ENCODE assay signal across 9 cellular contexts in the genomic region with DNA sequence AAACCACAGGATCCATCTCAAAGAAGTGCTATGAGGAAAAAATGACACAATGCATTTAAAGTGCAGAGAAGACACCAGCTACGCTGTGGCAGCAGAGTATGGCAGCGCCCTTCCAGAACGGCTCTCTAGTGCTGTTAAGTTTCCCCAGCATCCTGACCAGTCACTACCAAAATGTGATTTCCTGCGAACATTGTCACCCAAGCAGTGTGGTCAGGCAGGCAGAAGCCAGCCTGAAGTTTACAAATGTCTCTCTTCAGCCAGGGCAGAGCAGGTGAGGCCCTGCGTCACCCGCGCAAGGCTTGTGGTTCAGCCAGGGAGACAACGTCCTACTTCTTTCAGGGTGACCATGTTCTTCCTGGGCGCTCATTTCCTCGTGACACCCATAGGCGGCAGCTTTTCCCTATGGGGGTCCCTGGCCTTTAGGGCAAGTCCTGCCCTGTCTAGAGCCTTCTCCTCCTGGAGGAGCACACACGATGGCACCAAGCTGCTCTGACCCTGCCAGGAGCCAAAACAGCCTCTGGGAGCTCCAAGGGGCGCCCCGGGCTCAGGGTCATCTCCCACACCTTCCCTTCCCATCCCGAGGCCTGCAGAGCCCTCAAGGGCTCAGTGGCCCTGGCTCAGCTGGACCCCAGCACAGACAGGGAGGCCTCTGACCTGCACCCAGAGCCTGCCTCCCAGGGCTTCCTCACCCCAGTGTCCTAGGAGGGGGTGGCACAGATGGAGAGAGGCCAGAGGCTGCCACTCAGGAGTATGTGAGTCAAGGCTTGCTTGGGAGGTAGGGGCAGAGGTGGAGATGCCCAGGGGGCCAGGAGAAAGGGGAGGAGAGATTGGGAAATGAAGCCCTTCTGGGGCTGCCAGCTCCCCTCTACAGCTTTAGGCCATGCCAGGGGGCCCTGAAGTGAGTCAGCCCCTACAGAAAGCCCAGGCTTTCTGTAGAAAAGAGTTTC. TPM values are rescaled to one million over a fixed set of nuclear protein-coding genes. Genes with fewer than 3 reads are reported as not detected.
A peak's percentile ranks its signal among the peaks of the same experiment; 100 is the strongest.
DNase-seq lines count a peak whose midpoint lies in the region; ATAC-seq and TF ChIP-seq lines count a peak whose summit lies in the region.
"Had no signal": no experiment of that assay in that cellular context is flagged by ENCODE, and none has a peak within 500 bp of the region (broad histone marks: within the 10 kb centered on the region; RNA-seq: fewer than 3 reads in every experiment).

No MANE protein-coding gene starts in this region.

- ATAC-seq in activated naive CD8-positive, alpha-beta T cell treated with anti-CD3 and anti-CD28 coated beads, Interleukin-2, amount 10 ng/mL, durations not matched to agents 7 days and 5 days (ENCODE audit: low read depth), result peak; percentile 40
- no peak for ATAC-seq in HG02678 (IDR thresholded peaks at IDR 0.05; ENCODE audit: unreplicated experiment)
- ATAC-seq in GM21529 (IDR thresholded peaks at IDR 0.05; ENCODE audit: unreplicated experiment), result no peak

- DNase-seq in left ventricle myocardium inferior (no peak), right atrium auricular region (ENCODE audit: low spot score) (no peak), neural progenitor cell (ENCODE audit: low spot score) (no peak), vagina (ENCODE audit: extremely low spot score in 2 of 2) (no peak), DMS114 treated with DMSO at 0.1 percent for 48 hours (lab: John Stamatoyannopoulos, UW; ENCODE audit: unreplicated experiment) (no peak)
- no peak for DNase-seq in activated naive CD8-positive, alpha-beta T cell treated with anti-CD3 and anti-CD28 coated beads, Interleukin-2, amount 10 ng/mL, durations not matched to agents 7 days and 5 days

- peak overlapping the region; percentile 87 for H3K27ac Mint-ChIP-seq in activated naive CD8-positive, alpha-beta T cell treated with anti-CD3 and anti-CD28 coated beads, Interleukin-2, amount 10 ng/mL, durations not matched to agents 7 days and 5 days
- H3K27ac Mint-ChIP-seq in neural progenitor cell, result no peak overlapping the region

- no peaks in the 10 kb centered on the region for H4K20me1 ChIP-seq in neural progenitor cell (ENCODE audit: low read depth)

- H3K27me3 ChIP-seq in left ventricle myocardium inferior (ENCODE audit: low read depth) (no peaks in the 10 kb centered on the region), right atrium auricular region (no peaks in the 10 kb centered on the region), neural progenitor cell (no peaks in the 10 kb centered on the region), vagina (no peaks in the 10 kb centered on the region)

- peak overlapping the region; percentile 25 for H3K4me2 ChIP-seq in neural progenitor cell

- H3K27ac ChIP-seq in left ventricle myocardium inferior (replicated peaks) (peak overlapping the region; percentile 93), right atrium auricular region (peak overlapping the region in 1 of 2 donors; percentile 53), neural progenitor cell (no peak overlapping the region), vagina (peak overlapping the region; percentile 91)

- H3K4me1 Mint-ChIP-seq in activated naive CD8-positive, alpha-beta T cell treated with anti-CD3 and anti-CD28 coated beads, Interleukin-2, amount 10 ng/mL, durations not matched to agents 7 days and 5 days, result peaks cover 32% of the 10 kb centered on the region
- peaks cover 38% of the 10 kb centered on the region for H3K4me1 Mint-ChIP-seq in neural progenitor cell

- intact Hi-C loops in left ventricle myocardium inferior (cut with micrococcal nuclease) (loop anchor here (10.0 kb wide), 1 partner anchor 71 kb away; a partner anchor contains a TSS), vagina (cut with DNase I) (no loop called here)

- no peaks in the 10 kb centered on the region for H3K79me2 ChIP-seq in neural progenitor cell (ENCODE audit: low read depth)

- H3K9me3 ChIP-seq in left ventricle myocardium inferior (replicated peaks), result no peaks in the 10 kb centered on the region
- H3K9me3 ChIP-seq in right atrium auricular region, result no peaks in the 10 kb centered on the region
- no peaks in the 10 kb centered on the region for H3K9me3 ChIP-seq in neural progenitor cell (ENCODE audit: low read depth)
- no peaks in the 10 kb centered on the region for H3K9me3 ChIP-seq in vagina
- H3K9me3 ChIP-seq: Caco-2 had no signal

- H3F3A ChIP-seq in neural progenitor cell (ENCODE audit: low read depth), result peaks cover 15% of the 10 kb centered on the region

- H3K4me3 ChIP-seq in left ventricle myocardium inferior (no peak overlapping the region), right atrium auricular region (no peak overlapping the region), neural progenitor cell (no peak overlapping the region), vagina (no peak overlapping the region)

- no peak for TF ChIP-seq POLR2A in vagina (IDR thresholded peaks at IDR 0.05)

- H3K4me3 Mint-ChIP-seq in activated naive CD8-positive, alpha-beta T cell treated with anti-CD3 and anti-CD28 coated beads, Interleukin-2, amount 10 ng/mL, durations not matched to agents 7 days and 5 days, result peak overlapping the region; percentile 39
- no peak overlapping the region for H3K4me3 Mint-ChIP-seq in neural progenitor cell

- H2AFZ ChIP-seq in neural progenitor cell (replicated peaks), result peak overlapping the region; percentile 53

- TF ChIP-seq CTCF in left ventricle myocardium inferior (IDR thresholded peaks at IDR 0.05; ENCODE audit: borderline replicate concordance), result no peak
- TF ChIP-seq CTCF in right atrium auricular region (IDR thresholded peaks at IDR 0.05), result no peak
- TF ChIP-seq CTCF in neural progenitor cell (IDR thresholded peaks at IDR 0.05), result no peak
- no peak for TF ChIP-seq CTCF in vagina (IDR thresholded peaks at IDR 0.05)

- H3K9me3 Mint-ChIP-seq in activated naive CD8-positive, alpha-beta T cell treated with anti-CD3 and anti-CD28 coated beads, Interleukin-2, amount 10 ng/mL, durations not matched to agents 7 days and 5 days, result no peaks in the 10 kb centered on the region
- no peaks in the 10 kb centered on the region for H3K9me3 Mint-ChIP-seq in neural progenitor cell

- no peak overlapping the region for H3K9ac ChIP-seq in neural progenitor cell

- no peaks in the 10 kb centered on the region for H3K36me3 Mint-ChIP-seq in activated naive CD8-positive, alpha-beta T cell treated with anti-CD3 and anti-CD28 coated beads, Interleukin-2, amount 10 ng/mL, durations not matched to agents 7 days and 5 days
- H3K36me3 Mint-ChIP-seq in neural progenitor cell, result no peaks in the 10 kb centered on the region

- H3K36me3 ChIP-seq in left ventricle myocardium inferior (no peaks in the 10 kb centered on the region), right atrium auricular region (no peaks in the 10 kb centered on the region), neural progenitor cell (no peaks in the 10 kb centered on the region), vagina (no peaks in the 10 kb centered on the region)

- no peaks in the 10 kb centered on the region for H3K27me3 Mint-ChIP-seq in activated naive CD8-positive, alpha-beta T cell treated with anti-CD3 and anti-CD28 coated beads, Interleukin-2, amount 10 ng/mL, durations not matched to agents 7 days and 5 days
- H3K27me3 Mint-ChIP-seq in neural progenitor cell (ENCODE audit: insufficient read depth, low read depth), result peaks cover 8% of the 10 kb centered on the region

- H3K4me1 ChIP-seq in left ventricle myocardium inferior (peaks cover 56% of the 10 kb centered on the region), right atrium auricular region (peaks cover 0 to 58% of the 10 kb centered on the region in 2 donors), neural progenitor cell (peaks cover 21% of the 10 kb centered on the region), vagina (peaks cover 65% of the 10 kb centered on the region)

- POLR2A ChIA-PET in activated naive CD8-positive, alpha-beta T cell treated with anti-CD3 and anti-CD28 coated beads, Interleukin-2, amount 10 ng/mL, durations not matched to agents 7 days and 5 days (lab: Charles Lee), result interaction anchor here (0.7 to 2.9 kb wide), 13 partner anchors 10 to 102 kb away, joined by 3 to 71 read pairs (median 4); a partner anchor contains a TSS

RNA-seq across cellular contexts. Expression of a gene that starts 41.9 kb away (rescaled TPM):
- total RNA-seq in left ventricle myocardium inferior (179 TPM), right atrium auricular region (100 to 1,000 TPM; 143 to 191 TPM), neural progenitor cell (ENCODE audit: low replicate concordance) (241 and 344 TPM in 2 replicates), vagina (76.9 TPM)
- 100 to 1,000 TPM; 213 to 221 TPM for total RNA-seq in activated naive CD8-positive, alpha-beta T cell treated with anti-CD3 and anti-CD28 coated beads, Interleukin-2, amount 10 ng/mL, durations not matched to agents 7 days and 5 days
